8 cellular contexts compared by ENCODE assay signal in genomic region chr2:144519934-144520717, GRCh38. TPM values are rescaled to one million over a fixed set of nuclear protein-coding genes. Genes with fewer than 3 reads are reported as not detected.
DNase-seq lines count a peak whose midpoint lies in the region; FAIRE-seq and TF ChIP-seq lines count a peak whose summit lies in the region.

TSS of gene ZEB2 (minus strand) at chr2:144520119. CDS start at chr2:144517350, 2,769 bp downstream.

- peak within 1 kb of the TSS; percentile 57 to 67 for H3K4me2 ChIP-seq in H1 (ENCODE audit: insufficient read depth in 1 of 2, low read depth in 2 of 2, low read length in 2 of 2)

- peaks cover 26% of the 10 kb centered on the region for H3K23me2 ChIP-seq in H1 (ENCODE audit: low read depth, low read length)

- no peak within 1 kb of the TSS for H3K14ac ChIP-seq in H1 (ENCODE audit: insufficient read length)

- H2BK15ac ChIP-seq in H1 (ENCODE audit: low read length) = no peak within 1 kb of the TSS

- TF ChIP-seq EP300 in H1 (IDR thresholded peaks at IDR 0.05; ENCODE audit: borderline replicate concordance in 1 of 2, low read depth in 2 of 2, low read length in 2 of 2) (no peak), suprapubic skin (IDR thresholded peaks at IDR 0.05) (no peak)

- H2BK12ac ChIP-seq in H1 (ENCODE audit: low read depth, low read length) = no peak within 1 kb of the TSS

- H3K27me3 ChIP-seq in H1 (replicated peaks in 1 of 4; ENCODE audit: control insufficient read depth in 3 of 4, extremely low read depth in 1 of 4, insufficient read depth in 3 of 4, low read length in 3 of 4) (peaks cover 39 to 64% (median 62%) of the 10 kb centered on the region in 4 experiments), suprapubic skin (peaks cover 87% of the 10 kb centered on the region)

- no peak within 1 kb of the TSS for H4K8ac ChIP-seq in H1 (ENCODE audit: extremely low read depth, insufficient read depth, low read length)

- no peak within 1 kb of the TSS for H2AK5ac ChIP-seq in H1 (ENCODE audit: low read depth, low read length)

- no peak within 1 kb of the TSS for H2BK5ac ChIP-seq in H1 (ENCODE audit: low read depth, low read length)

- H3K36me3 ChIP-seq in H1 (ENCODE audit: control insufficient read depth in 2 of 4, insufficient read depth in 4 of 4, low read length in 3 of 4) = no peaks in the 10 kb centered on the region
- no peaks in the 10 kb centered on the region for H3K36me3 ChIP-seq in suprapubic skin

- no peak within 1 kb of the TSS; a peak in 1 of 7 replicates for H3K9ac ChIP-seq in H1 (replicated peaks in 1 of 4; ENCODE audit: extremely low read depth in 1 of 4, low read depth in 3 of 4, low read length in 3 of 4)

- peak; percentile 13 for FAIRE-seq in H1 (lab: Jason Lieb, UNC)

- no peak within 1 kb of the TSS for H4K5ac ChIP-seq in H1 (ENCODE audit: insufficient read length, low read depth, low read length)

- TF ChIP-seq CTCF in H1 (IDR thresholded peaks at IDR 0.05; ENCODE audit: control extremely low read depth in 1 of 3, insufficient read depth in 1 of 3, low read depth in 1 of 3, low read length in 3 of 3) (peak in 2 of 3 experiments; percentile 18 to 33; a peak in 2 of 4 replicates), suprapubic skin (IDR thresholded peaks at IDR 0.05) (peak; percentile 61 to 65)

- H3K9me3 ChIP-seq in H1 (ENCODE audit: insufficient read depth in 2 of 2, low read depth in 1 of 2, low read length in 1 of 2) (no peaks in the 10 kb centered on the region), suprapubic skin (no peaks in the 10 kb centered on the region)

- H3K79me1 ChIP-seq in H1 (ENCODE audit: low read depth, low read length) = no peaks in the 10 kb centered on the region

- DNase-seq in COLO829 (ENCODE audit: low spot score) = peak; percentile 67
- no peak for DNase-seq in HT1080 (ENCODE audit: low read depth)
- DNase-seq in SKM-1 (lab: John Stamatoyannopoulos, UW; ENCODE audit: unreplicated experiment) = peak; percentile 60
- DNase-seq in H1 (ENCODE audit: low read depth in 1 of 2, low spot score in 2 of 2) = peak in 1 of 2 experiments; percentile 56
- peak; percentile 90 for DNase-seq in medulla oblongata (ENCODE audit: extremely low spot score)
- peak in 1 of 2 donors; percentile 86 for DNase-seq in suprapubic skin (ENCODE audit: low spot score in 2 of 2)
- DNase-seq in stimulated activated CD4-positive, alpha-beta T cell treated with anti-CD3 and anti-CD28 coated beads, Interleukin-4, amount 100 ng/mL, for 1 hour = no peak
- no peak for DNase-seq in NCI-H2029 (lab: John Stamatoyannopoulos, UW)

- no peak within 1 kb of the TSS for H2BK20ac ChIP-seq in H1 (ENCODE audit: low read length)

- peak in 1 of 2 experiments; percentile 10; a peak in 2 of 4 replicates for TF ChIP-seq RAD21 in H1 (IDR thresholded peaks at IDR 0.05 in 1 of 2, conservative IDR thresholded peaks at IDR 0.05 in 1 of 2; ENCODE audit: low read depth in 2 of 2, low read length in 2 of 2)

- no peak within 1 kb of the TSS for H2BK120ac ChIP-seq in H1 (replicated peaks; ENCODE audit: low read depth, low read length)

- H3K4me3 ChIP-seq in H1 (ENCODE audit: extremely low read depth in 1 of 4, insufficient read depth in 2 of 4, low read depth in 3 of 4, low read length in 4 of 4) (peak within 1 kb of the TSS; percentile 22 to 54 (median 42); a peak in 6 of 8 replicates), suprapubic skin (peak within 1 kb of the TSS; percentile 72)

- no peak within 1 kb of the TSS for H3K4ac ChIP-seq in H1 (replicated peaks; ENCODE audit: insufficient read length, low read depth, low read length)

- H3K4me1 ChIP-seq in H1 (replicated peaks in 1 of 4; ENCODE audit: control insufficient read depth in 3 of 4, insufficient read depth in 4 of 4, low read length in 3 of 4) (peaks cover 4 to 17% (median 7%) of the 10 kb centered on the region in 4 experiments; a peak in 6 of 7 replicates), suprapubic skin (peaks cover 46% of the 10 kb centered on the region)

- H2AFZ ChIP-seq in H1 (ENCODE audit: low read length) = no peak within 1 kb of the TSS

- TF ChIP-seq POLR2A in H1 (IDR thresholded peaks at IDR 0.05; ENCODE audit: control extremely low read depth in 1 of 2, low read depth in 2 of 2, low read length in 2 of 2) = no peak
- TF ChIP-seq POLR2A in suprapubic skin (IDR thresholded peaks at IDR 0.05) = peak; percentile 37 to 78

- no peaks in the 10 kb centered on the region for H3K79me2 ChIP-seq in H1 (ENCODE audit: control insufficient read depth in 1 of 2, insufficient read depth in 2 of 2, low read length in 2 of 2)

- H3K18ac ChIP-seq in H1 (ENCODE audit: extremely low read depth, low read length) = no peak within 1 kb of the TSS

- POLR2A ChIA-PET in H1 (lab: Charles Lee; ENCODE audit: partially characterized antibody) = interaction anchor here (0.6 to 0.8 kb wide), 2 partner anchors 11 to 524 kb away, joined by 3 read pairs; no protein-coding TSS in a partner anchor

- CTCF ChIA-PET in H1 (lab: Charles Lee; ENCODE audit: partially characterized antibody) = interaction anchor here (1.7 kb wide), 1 partner anchor 9 kb away, joined by 4 read pairs; no protein-coding TSS in a partner anchor

- H3K23ac ChIP-seq in H1 (ENCODE audit: insufficient read length) = no peak within 1 kb of the TSS

- peaks cover 0 to 2% of the 10 kb centered on the region in 2 experiments for H4K20me1 ChIP-seq in H1 (replicated peaks in 1 of 2; ENCODE audit: control insufficient read depth in 1 of 2, insufficient read depth in 2 of 2, low read length in 2 of 2)

- H3K56ac ChIP-seq in H1 (replicated peaks; ENCODE audit: insufficient read length, low read depth, low read length) = no peak within 1 kb of the TSS

- WGBS in H1 (ENCODE audit: extremely low coverage in 1 of 2, insufficient coverage in 1 of 2, insufficient read length in 1 of 2, insufficient replicate concordance in 2 of 2, low coverage in 1 of 2, low lambda C conversion rate in 2 of 2, missing lambda C conversion rate in 1 of 2), 2 experiments = 2% methylated on average over 23 of the region's 29 CpGs; no CpG with 5 or more reads in 1 of the 2 experiments
- 2% methylated on average over 29 of the region's 29 CpGs for WGBS in suprapubic skin

- H3K27ac ChIP-seq in H1 (ENCODE audit: low read depth, low read length) (no peak within 1 kb of the TSS), suprapubic skin (peak within 1 kb of the TSS; percentile 98)

- no peak within 1 kb of the TSS for H4K91ac ChIP-seq in H1 (replicated peaks; ENCODE audit: insufficient read length, low read length)

TF ChIP-seq in H1, 55 proteins besides CTCF, POLR2A, EP300 and RAD21 (continues in another document):
- TF ChIP-seq SUZ12 (IDR thresholded peaks at IDR 0.05; ENCODE audit: low read length) (peak; percentile 35; the same call in 1 of the 2 replicates), TCF12 (IDR thresholded peaks at IDR 0.05; ENCODE audit: low read depth, low read length) (no peak), CREB1 (IDR thresholded peaks at IDR 0.05) (0 out of 2 replicates have a peak, but pooled peaks have one; percentile 7), SP2 (IDR thresholded peaks at IDR 0.05; ENCODE audit: low read length) (no peak)

RNA-seq across cellular contexts. Expression of gene ZEB2, which starts in this region (rescaled TPM):
- total RNA-seq in HT1080 (2014; rRNA removed; shearing (Covaris generic)) = 13.1 and 15.5 TPM in 2 replicates
- 11.4 and 13.0 TPM in 2 replicates for polyA plus RNA-seq in HT1080 (2015; cell fraction: cytosol; rRNA removed)
- 15.5 and 17.5 TPM in 2 replicates for polyA plus RNA-seq in HT1080 (2015; cell fraction: nucleus; rRNA removed)
- total RNA-seq in H1 (2021; fragmentation: NEBNext Ultra II Directional; extraction: Animal tissue kit (Norgen Biotek cat#: 25700)) = 0.13 TPM in 1 of 2 replicates, not detected in the other
- polyA plus RNA-seq in H1 (2011; rRNA removed) = 0.22 and 0.38 TPM in 2 replicates
- polyA plus RNA-seq in H1 (2011; cell fraction: cytosol; rRNA removed) = 0.40 TPM
- polyA plus RNA-seq in H1 (2011; cell fraction: nucleus; rRNA removed) = 1.00 TPM
- polyA plus RNA-seq in H1 (2012, experiment 1 of 2) = 0.46 to 0.78 TPM (median 0.66 TPM) in 4 replicates
- 0.07 TPM for polyA plus RNA-seq in H1 (2012, experiment 2 of 2)
- polyA plus RNA-seq in H1 (2013, experiment 1 of 2) = 0.04 TPM
- 0.04 TPM for polyA plus RNA-seq in H1 (2013, experiment 2 of 2)
- polyA minus RNA-seq in H1 (2011; rRNA and poly(A)+ RNA removed) = 1.2 and 1.6 TPM in 2 replicates
- polyA minus RNA-seq in H1 (2011; cell fraction: cytosol; rRNA and poly(A)+ RNA removed) = 1.8 TPM
- polyA minus RNA-seq in H1 (2011; cell fraction: nucleus; rRNA and poly(A)+ RNA removed) = 3.4 TPM
- total RNA-seq in suprapubic skin = 10 to 100 TPM; 16.3 to 43.7 (median 34.5) TPM

Comparison
In these comparisons a context has a peak if more than half of its experiments do, and no peak if none do; other contexts are left out.
1. RNA of gene ZEB2 (total RNA-seq): 16.3 to 43.7 TPM in suprapubic skin and 13.1 to 15.5 TPM in HT1080; 0.13 TPM in H1; every median in the first group is over 10 times any median in the second.
2. DNase-seq: peak in COLO829 (single experiment), SKM-1 (single experiment) and medulla oblongata (single experiment); none in HT1080 (single experiment), stimulated activated CD4-positive, alpha-beta T cell treated with anti-CD3 and anti-CD28 coated beads, Interleukin-4, amount 100 ng/mL, for 1 hour (single experiment) and NCI-H2029 (single experiment).
3. POLR2A ChIP-seq: peak in suprapubic skin (2 of 2); none in H1 (0 of 2).